ENCODE assay signal across 15 cellular contexts in the genomic region with DNA sequence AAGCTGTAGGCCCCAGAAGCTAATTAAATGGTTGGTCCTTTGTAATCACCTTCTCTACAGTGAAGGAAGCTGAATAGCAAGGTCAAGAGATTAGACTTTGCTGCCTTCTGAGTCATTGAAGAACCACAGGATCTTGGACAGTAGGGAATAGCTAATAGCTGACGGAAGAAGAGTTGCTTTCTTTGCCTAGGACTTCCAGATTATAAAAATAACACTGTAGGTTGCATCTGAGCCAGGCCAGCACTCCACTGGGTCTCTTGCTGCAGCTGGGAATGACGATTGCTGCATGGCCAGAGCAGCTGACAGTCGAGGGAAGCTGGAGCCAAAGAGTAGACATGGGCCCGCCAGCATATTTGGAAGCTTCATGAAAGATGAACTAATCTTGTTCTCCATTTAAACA.
DNase-seq lines count a peak whose midpoint lies in the region; ATAC-seq and TF ChIP-seq lines count a peak whose summit lies in the region.
"Had no signal": no experiment of that assay in that cellular context is flagged by ENCODE, and none has a peak within 500 bp of the region (broad histone marks: within the 10 kb centered on the region; RNA-seq: fewer than 3 reads in every experiment).

No MANE protein-coding gene starts in this region.

- H4K20me1 ChIP-seq in SU-DHL-6 (ENCODE audit: low read depth, low read length): no peaks in the 10 kb centered on the region

- peak overlapping the region; percentile 4 for H2AFZ ChIP-seq in SU-DHL-6 (ENCODE audit: low read depth, low read length, severe bottlenecking)

- no peak overlapping the region for H3K4me3 ChIP-seq in AG09309 (ENCODE audit: control insufficient read depth, low read depth, low read length)
- no peak overlapping the region for H3K4me3 ChIP-seq in SU-DHL-6 (ENCODE audit: insufficient read depth, low read length, poor library complexity, severe bottlenecking)
- H3K4me3 ChIP-seq: thyroid gland had no signal

- intact Hi-C loops in Right ventricle myocardium inferior (cut with DNase I): loop anchor here (10.0 kb wide), 2 partner anchors 220 to 390 kb away; no protein-coding TSS in a partner anchor

- H3K9me2 ChIP-seq in SU-DHL-6 (replicated peaks; ENCODE audit: insufficient read depth, low read length): no peaks in the 10 kb centered on the region

- ATAC-seq in Right ventricle myocardium inferior: peak; percentile 97
- ATAC-seq in HG02798 (IDR thresholded peaks at IDR 0.05; ENCODE audit: poor library complexity, unreplicated experiment): no peak
- no peak for ATAC-seq in HG02763 (IDR thresholded peaks at IDR 0.05; ENCODE audit: unreplicated experiment)
- ATAC-seq: effector memory CD8-positive, alpha-beta T cell had no signal

- peaks cover 6% of the 10 kb centered on the region; the same call in 1 of the 2 replicates for H3K36me3 ChIP-seq in SU-DHL-6 (ENCODE audit: low read length)
- H3K36me3 ChIP-seq: thyroid gland had no signal

- H3F3A ChIP-seq in SU-DHL-6 (ENCODE audit: insufficient read depth): no peaks in the 10 kb centered on the region

- no peak overlapping the region for H3K27ac ChIP-seq in SU-DHL-6 (ENCODE audit: low read depth, low read length)
- H3K27ac ChIP-seq: thyroid gland had no signal

- H3K9me3 ChIP-seq in SU-DHL-6 (ENCODE audit: insufficient read depth, low read length): peaks cover 5% of the 10 kb centered on the region; the same call in 1 of the 2 replicates
- H3K9me3 ChIP-seq: thyroid gland had no signal

- H3K27me3 ChIP-seq in SU-DHL-6 (ENCODE audit: low read length): no peaks in the 10 kb centered on the region
- H3K27me3 ChIP-seq: thyroid gland had no signal

- no peak overlapping the region for H3K4me2 ChIP-seq in SU-DHL-6 (ENCODE audit: low read depth, low read length, poor library complexity, severe bottlenecking)

- TF ChIP-seq CTCF in AG09309 (IDR thresholded peaks at IDR 0.05; ENCODE audit: control insufficient read depth, insufficient read depth, low read depth, low read length, missing control alignments) (no peak), SU-DHL-6 (IDR thresholded peaks at IDR 0.05; ENCODE audit: insufficient read depth, low read length, poor library complexity, severe bottlenecking) (no peak)

- H3K79me2 ChIP-seq in SU-DHL-6 (ENCODE audit: insufficient read depth, low read length): no peaks in the 10 kb centered on the region

- H3K9ac ChIP-seq in SU-DHL-6 (ENCODE audit: low read length): no peak overlapping the region

- DNase-seq in AG09309 (ENCODE audit: low read depth) (peak; percentile 29), Right ventricle myocardium inferior (ENCODE audit: missing footprints) (peak; percentile 80), pons (ENCODE audit: low spot score) (peak; percentile 29), NCI-H748 treated with DMSO at 0.1 percent for 48 hours (lab: John Stamatoyannopoulos, UW) (no peak)
- DNase-seq in activated T-cell treated with anti-CD3 and anti-CD28 coated beads, Interleukin-2, amount 50 U/mL, for 48 hours: no peak
- DNase-seq: DND-41; effector memory CD8-positive, alpha-beta T cell; MM.1S; NCI-H526; SIG-M5; small intestine; thyroid gland had no signal

Comparison
In these comparisons a context has a peak if more than half of its experiments do, and no peak if none do; other contexts are left out.
1. DNase-seq: peak in AG09309 (single experiment), Right ventricle myocardium inferior (single experiment) and pons (single experiment); none in NCI-H748 treated with DMSO at 0.1 percent for 48 hours (single experiment) and activated T-cell treated with anti-CD3 and anti-CD28 coated beads, Interleukin-2, amount 50 U/mL, for 48 hours (0 of 2).